Comparison of ENCODE assay signal across 13 cellular contexts in genomic region chr14:75236897-75237296, GRCh38. TPM values are rescaled to one million over a fixed set of nuclear protein-coding genes. Genes with fewer than 3 reads are reported as not detected.
DNase-seq lines count a peak whose midpoint lies in the region; ATAC-seq and TF ChIP-seq lines count a peak whose summit lies in the region.
"Had no signal": no experiment of that assay in that cellular context is flagged by ENCODE, and none has a peak within 500 bp of the region (broad histone marks: within the 10 kb centered on the region; RNA-seq: fewer than 3 reads in every experiment).

No MANE protein-coding gene starts in this region.

- TF ChIP-seq CTCF in CD14-positive monocyte (IDR thresholded peaks at IDR 0.05) (no peak), body of pancreas (IDR thresholded peaks at IDR 0.05) (no peak), psoas muscle (IDR thresholded peaks at IDR 0.05) (no peak)

- H3K4me1 ChIP-seq in body of pancreas (peaks cover 4% of the 10 kb centered on the region), psoas muscle (peaks cover 39% of the 10 kb centered on the region)

- H3K36me3 Mint-ChIP-seq in CD14-positive monocyte: peaks cover 0 to 2% of the 10 kb centered on the region in 2 donors
- H3K36me3 Mint-ChIP-seq: activated CD4-positive, alpha-beta memory T cell treated with anti-CD3 and anti-CD28 coated beads for 36 hours; naive B cell; stimulated activated memory B cell treated with anti-CD40 and anti-IgM and Interleukin-4, amounts not matched to agents 10 μg/mL and 1 μg/mL and 100 μg/mL, for 72 hours had no signal

- H3K4me3 ChIP-seq in body of pancreas (no peak overlapping the region), psoas muscle (no peak overlapping the region)

- H3K4me3 Mint-ChIP-seq in CD14-positive monocyte: no peak overlapping the region
- H3K4me3 Mint-ChIP-seq: activated CD4-positive, alpha-beta memory T cell treated with anti-CD3 and anti-CD28 coated beads for 36 hours; naive B cell; stimulated activated memory B cell treated with anti-CD40 and anti-IgM and Interleukin-4, amounts not matched to agents 10 μg/mL and 1 μg/mL and 100 μg/mL, for 72 hours had no signal

- H3K9me3 Mint-ChIP-seq in CD14-positive monocyte: peaks cover 0 to 2% (median 0%) of the 10 kb centered on the region in 7 donors
- H3K9me3 Mint-ChIP-seq: activated CD4-positive, alpha-beta memory T cell treated with anti-CD3 and anti-CD28 coated beads for 36 hours; naive B cell; stimulated activated memory B cell treated with anti-CD40 and anti-IgM and Interleukin-4, amounts not matched to agents 10 μg/mL and 1 μg/mL and 100 μg/mL, for 72 hours had no signal

- no peaks in the 10 kb centered on the region for H3K27me3 ChIP-seq in body of pancreas
- no peaks in the 10 kb centered on the region for H3K27me3 ChIP-seq in psoas muscle (ENCODE audit: insufficient read depth in 3 of 3, low read length in 2 of 3)

- no peak for ATAC-seq in body of pancreas
- ATAC-seq in left lobe of liver: peak; percentile 43
- peak in 2 of 4 donors; percentile 1 for ATAC-seq in psoas muscle
- no peak for ATAC-seq in HG03280 (IDR thresholded peaks at IDR 0.05; ENCODE audit: unreplicated experiment)
- ATAC-seq: stimulated activated memory B cell treated with anti-CD40 and anti-IgM and Interleukin-4, amounts not matched to agents 10 μg/mL and 1 μg/mL and 100 μg/mL, for 72 hours had no signal

- peak overlapping the region; percentile 9 to 75 (median 26) for H3K27ac ChIP-seq in body of pancreas
- H3K27ac ChIP-seq in psoas muscle: peak overlapping the region; percentile 88

- 57 to 64% methylated on average over 7 to 8 of the region's 8 CpGs for WGBS in body of pancreas, 2 donors
- WGBS in psoas muscle, 3 donors: 21 to 44% (median 28%) methylated on average over 8 of the region's 8 CpGs

- intact Hi-C loops in CD14-positive monocyte (cut with micrococcal nuclease) (no loop called here), body of pancreas (cut with DNase I) (no loop called here), psoas muscle (cut with DNase I) (loop anchor here in 1 of 2 donors (5.0 kb wide), 2 partner anchors 40 to 60 kb away; partner anchors contain the start of gene FOS)

- H3K27me3 Mint-ChIP-seq in CD14-positive monocyte (ENCODE audit: low read depth in 3 of 3): peaks cover 2 to 6% (median 2%) of the 10 kb centered on the region in 3 donors
- H3K27me3 Mint-ChIP-seq: activated CD4-positive, alpha-beta memory T cell treated with anti-CD3 and anti-CD28 coated beads for 36 hours; naive B cell had no signal

- H3K9me3 ChIP-seq in body of pancreas (no peaks in the 10 kb centered on the region), psoas muscle (no peaks in the 10 kb centered on the region)

- H3K27ac Mint-ChIP-seq in CD14-positive monocyte: peak overlapping the region; percentile 10 to 85 (median 54)
- H3K27ac Mint-ChIP-seq: activated CD4-positive, alpha-beta memory T cell treated with anti-CD3 and anti-CD28 coated beads for 36 hours; stimulated activated memory B cell treated with anti-CD40 and anti-IgM and Interleukin-4, amounts not matched to agents 10 μg/mL and 1 μg/mL and 100 μg/mL, for 72 hours had no signal

- H3K36me3 ChIP-seq in body of pancreas (replicated peaks in 1 of 2; ENCODE audit: insufficient read depth in 1 of 2, low read depth in 2 of 2) (no peaks in the 10 kb centered on the region), psoas muscle (ENCODE audit: insufficient read depth in 1 of 2, low read depth in 1 of 2) (no peaks in the 10 kb centered on the region)

- TF ChIP-seq POLR2A in body of pancreas (IDR thresholded peaks at IDR 0.05): no peak

- peaks cover 56% of the 10 kb centered on the region for H3K4me1 Mint-ChIP-seq in CD14-positive monocyte
- H3K4me1 Mint-ChIP-seq: stimulated activated memory B cell treated with anti-CD40 and anti-IgM and Interleukin-4, amounts not matched to agents 10 μg/mL and 1 μg/mL and 100 μg/mL, for 72 hours had no signal

- DNase-seq in CD14-positive monocyte (ENCODE audit: low spot score) (no peak), body of pancreas (no peak), left lobe of liver (ENCODE audit: low spot score) (no peak), psoas muscle (no peak), NCI-H1930 (lab: John Stamatoyannopoulos, UW) (no peak), superior temporal gyrus (ENCODE audit: extremely low spot score) (no peak), foreskin melanocyte (no peak)
- DNase-seq: activated CD4-positive, alpha-beta memory T cell treated with anti-CD3 and anti-CD28 coated beads for 36 hours; activated gamma-delta T cell treated with Interleukin-2 at 50 U/mL for 16 hours; naive B cell; NCI-H774 had no signal

RNA-seq across cellular contexts. Expression of gene FOS, which starts 41.7 kb away (rescaled TPM):
- polyA plus RNA-seq in CD14-positive monocyte (1,000 to 10,000 TPM; 4,403 to 4,841 TPM), psoas muscle (10 to 100 TPM; 15.5 to 51.0 (median 33.8) TPM)
- total RNA-seq in body of pancreas (1,000 to 10,000 TPM in 1 of 2 donors, 100 to 1,000 TPM in 1; 412 to 1,093 TPM), left lobe of liver (13.1 TPM), psoas muscle (100 to 1,000 TPM in 2 of 4 donors, 10 to 100 TPM in 2; 20.7 to 279 (median 95.1) TPM)
